ENCODE assay signal across 8 cellular contexts in genomic region chr2:217756375-217757107, GRCh38.
DNase-seq lines count a peak whose midpoint lies in the region; ATAC-seq, FAIRE-seq and TF ChIP-seq lines count a peak whose summit lies in the region.

No MANE protein-coding gene starts in this region.

- FAIRE-seq in H54 (lab: Jason Lieb, UNC) = no peak

- ATAC-seq in HG03378 (IDR thresholded peaks at IDR 0.05; ENCODE audit: unreplicated experiment) = no peak

- peaks cover 2% of the 10 kb centered on the region for H3K27me3 Mint-ChIP-seq in activated naive CD4-positive, alpha-beta T cell treated with anti-CD3 and anti-CD28 coated beads for 36 hours (ENCODE audit: low read depth)

- WGBS in trophoblast cell (ENCODE audit: extremely low coverage, insufficient coverage, insufficient read length) = no CpG with 5 or more reads among the region's 34 CpGs

- no peak overlapping the region for H3K18ac ChIP-seq in trophoblast cell (ENCODE audit: low read length)

- H3K27ac ChIP-seq in trophoblast cell (ENCODE audit: low read depth, low read length) (no peak overlapping the region), tibial artery (peak overlapping the region; percentile 38 to 61)

- H4K91ac ChIP-seq in trophoblast cell (ENCODE audit: low read depth, low read length) = peak overlapping the region; percentile 21

- no peaks in the 10 kb centered on the region for H3K36me3 Mint-ChIP-seq in activated naive CD4-positive, alpha-beta T cell treated with anti-CD3 and anti-CD28 coated beads for 36 hours (ENCODE audit: low read depth)

- H2BK12ac ChIP-seq in trophoblast cell (ENCODE audit: low read length) = no peak overlapping the region

- H3K79me2 ChIP-seq in trophoblast cell (ENCODE audit: control insufficient read depth, insufficient read depth, low read length, poor library complexity) = no peaks in the 10 kb centered on the region

- H2BK120ac ChIP-seq in trophoblast cell (ENCODE audit: insufficient read depth, low read length, poor library complexity) = no peak overlapping the region

- intact Hi-C loops in activated naive CD4-positive, alpha-beta T cell treated with anti-CD3 and anti-CD28 coated beads for 36 hours (cut with micrococcal nuclease) = loop anchor here (1.0 to 10.0 kb wide), 5 partner anchors 43 to 1059 kb away; partner anchors contain the start of gene IGFBP5
- intact Hi-C loops in tibial artery (cut with DNase I; ENCODE audit: low total_unique reads) = no loop called here

- no peak overlapping the region for H3K9ac ChIP-seq in trophoblast cell (ENCODE audit: low read length)

- H3K4me1 ChIP-seq in trophoblast cell (ENCODE audit: control insufficient read depth in 1 of 2, insufficient read depth in 2 of 2, low read length in 2 of 2) (peaks cover 3 to 4% of the 10 kb centered on the region in 2 experiments), tibial artery (peaks cover 0 to 55% (median 36%) of the 10 kb centered on the region in 4 donors)

- peaks cover 2% of the 10 kb centered on the region for H3K9me3 Mint-ChIP-seq in activated naive CD4-positive, alpha-beta T cell treated with anti-CD3 and anti-CD28 coated beads for 36 hours

- DNase-seq in AG20443 (ENCODE audit: low spot score) = peak; percentile 92
- DNase-seq in H54 (ENCODE audit: insufficient read length, low spot score) = peak; percentile 61
- peak; percentile 75 to 88 for DNase-seq in SHP77 (lab: John Stamatoyannopoulos, UW)
- DNase-seq in activated naive CD4-positive, alpha-beta T cell treated with anti-CD3 and anti-CD28 coated beads for 36 hours = peak; percentile 79
- peak; percentile 74 for DNase-seq in germinal center (ENCODE audit: low spot score)
- peak; percentile 42 to 67 for DNase-seq in trophoblast cell
- DNase-seq in tibial artery = peak; percentile 53 to 80

- peak overlapping the region; percentile 54 for H3K4me3 Mint-ChIP-seq in activated naive CD4-positive, alpha-beta T cell treated with anti-CD3 and anti-CD28 coated beads for 36 hours

- peak overlapping the region; percentile 30 for H2AFZ ChIP-seq in trophoblast cell (ENCODE audit: insufficient read depth, low read length, poor library complexity)

- no peak overlapping the region for H3K14ac ChIP-seq in trophoblast cell (ENCODE audit: low read length)

- peak overlapping the region; percentile 19 for H3K27ac Mint-ChIP-seq in activated naive CD4-positive, alpha-beta T cell treated with anti-CD3 and anti-CD28 coated beads for 36 hours

- no peak overlapping the region for H4K12ac ChIP-seq in trophoblast cell (ENCODE audit: low read depth, low read length)

- CTCF ChIA-PET in activated naive CD4-positive, alpha-beta T cell treated with anti-CD3 and anti-CD28 coated beads for 36 hours (lab: Charles Lee) = interaction anchor here (0.6 to 2.1 kb wide), 12 partner anchors 14 to 1176 kb away, joined by 3 to 8 read pairs (median 4); partner anchors contain the start of gene IGFBP5

- TF ChIP-seq POLR2A in H54 (IDR thresholded peaks at IDR 0.05; ENCODE audit: low read depth, low read length) = no peak

- peak overlapping the region; percentile 36 for H4K8ac ChIP-seq in trophoblast cell (ENCODE audit: low read depth, low read length)

- H3K36me3 ChIP-seq in trophoblast cell (ENCODE audit: control insufficient read depth in 1 of 2, insufficient read depth in 2 of 2, low read length in 2 of 2) = no peaks in the 10 kb centered on the region
- peaks cover 9 to 18% (median 15%) of the 10 kb centered on the region in 3 donors for H3K36me3 ChIP-seq in tibial artery

- H3K4me3 ChIP-seq in trophoblast cell (ENCODE audit: low read depth, low read length) = peak overlapping the region; percentile 47
- no peak overlapping the region for H3K4me3 ChIP-seq in tibial artery

- H3K23ac ChIP-seq in trophoblast cell (ENCODE audit: low read length) = no peak overlapping the region

- no peaks in the 10 kb centered on the region for H3K79me1 ChIP-seq in trophoblast cell (ENCODE audit: low read length)

- peak overlapping the region; percentile 81 for H3K4me2 ChIP-seq in trophoblast cell (ENCODE audit: low read length)

- peak; percentile 81 to 93 for TF ChIP-seq CTCF in tibial artery (IDR thresholded peaks at IDR 0.05)

- H3K27me3 ChIP-seq in trophoblast cell (ENCODE audit: insufficient read depth, low read length) (no peaks in the 10 kb centered on the region), tibial artery (no peaks in the 10 kb centered on the region)

- no peak overlapping the region for H2BK5ac ChIP-seq in trophoblast cell (ENCODE audit: low read depth, low read length, poor library complexity)

- peaks cover 23% of the 10 kb centered on the region for H3K4me1 Mint-ChIP-seq in activated naive CD4-positive, alpha-beta T cell treated with anti-CD3 and anti-CD28 coated beads for 36 hours (ENCODE audit: low read depth)

- H2AK5ac ChIP-seq in trophoblast cell (ENCODE audit: low read length) = no peak overlapping the region

- H3K9me3 ChIP-seq in trophoblast cell (ENCODE audit: insufficient read depth, low read depth, low read length) = no peaks in the 10 kb centered on the region
- H3K9me3 ChIP-seq in tibial artery = peaks cover 0 to under 1% (median 0%) of the 10 kb centered on the region in 3 donors

- no peak overlapping the region for H3K4ac ChIP-seq in trophoblast cell (ENCODE audit: low read depth, low read length)
